8 cellular contexts compared by ENCODE assay signal in genomic region chr6:151284431-151285060, GRCh38. TPM values are rescaled to one million over a fixed set of nuclear protein-coding genes. Genes with fewer than 3 reads are reported as not detected.
DNase-seq lines count a peak whose midpoint lies in the region; ATAC-seq and TF ChIP-seq lines count a peak whose summit lies in the region.

No MANE protein-coding gene starts in this region.

- peaks cover 6% of the 10 kb centered on the region for H3K27me3 Mint-ChIP-seq in activated B cell treated with CpG ODN at 0.5 μM for 24 hours
- peaks cover 3% of the 10 kb centered on the region for H3K27me3 Mint-ChIP-seq in nephron progenitor cell (ENCODE audit: low read depth, poor library complexity)

- H3K36me3 ChIP-seq in effector memory CD4-positive, alpha-beta T cell (ENCODE audit: control insufficient read depth, insufficient read depth, low read length): no peaks in the 10 kb centered on the region

- POLR2A ChIA-PET in activated B cell treated with CpG ODN at 0.5 μM for 24 hours (lab: Charles Lee): no interaction called here

- in situ Hi-C loops in GM13977 (cut with MboI; ENCODE audit: low pct_unique_long_range_greater_than_20kb, low sequenced_read_pairs, unreplicated experiment): no loop called here

- CTCF ChIA-PET in activated B cell treated with CpG ODN at 0.5 μM for 24 hours (lab: Charles Lee): interaction anchor here (1.5 kb wide), 1 partner anchor 40 kb away, joined by 5 read pairs; no protein-coding TSS in a partner anchor

- no peak for TF ChIP-seq CTCF in GM13977 (IDR thresholded peaks at IDR 0.05; ENCODE audit: extremely low read depth, insufficient read depth, missing control alignments)
- no peak for TF ChIP-seq CTCF in activated B cell treated with CpG ODN at 0.5 μM for 24 hours (IDR thresholded peaks at IDR 0.05)
- TF ChIP-seq CTCF in nephron progenitor cell (IDR thresholded peaks at IDR 0.05): no peak

- intact Hi-C loops in activated B cell treated with CpG ODN at 0.5 μM for 24 hours (cut with micrococcal nuclease): no loop called here

- no peak overlapping the region for H3K4me3 ChIP-seq in effector memory CD4-positive, alpha-beta T cell (ENCODE audit: insufficient read depth, low read depth, low read length, poor library complexity, severe bottlenecking)

- H3K9me3 ChIP-seq in effector memory CD4-positive, alpha-beta T cell (ENCODE audit: control insufficient read depth, low read length): no peaks in the 10 kb centered on the region

- H3K4me1 Mint-ChIP-seq in activated B cell treated with CpG ODN at 0.5 μM for 24 hours (peaks cover 15% of the 10 kb centered on the region), nephron progenitor cell (peaks cover 53% of the 10 kb centered on the region)

- H3K4me3 Mint-ChIP-seq in activated B cell treated with CpG ODN at 0.5 μM for 24 hours (peak overlapping the region; percentile 74), nephron progenitor cell (no peak overlapping the region)

- DNase-seq in GM13977 (ENCODE audit: low spot score): peak; percentile 45
- DNase-seq in activated B cell treated with CpG ODN at 0.5 μM for 24 hours: no peak
- no peak for DNase-seq in nephron progenitor cell
- no peak for DNase-seq in SHP77 treated with DMSO at 0.1 percent for 48 hours (lab: John Stamatoyannopoulos, UW)
- no peak for DNase-seq in effector memory CD4-positive, alpha-beta T cell
- no peak for DNase-seq in NCI-H748 (lab: John Stamatoyannopoulos, UW; ENCODE audit: unreplicated experiment)
- no peak for DNase-seq in glomerular visceral epithelial cell (ENCODE audit: extremely low spot score)

- no peak overlapping the region for H3K27ac ChIP-seq in effector memory CD4-positive, alpha-beta T cell (ENCODE audit: insufficient read depth, low read length, poor library complexity, severe bottlenecking)

- H3K27ac Mint-ChIP-seq in activated B cell treated with CpG ODN at 0.5 μM for 24 hours: no peak overlapping the region
- peak overlapping the region; percentile 20 for H3K27ac Mint-ChIP-seq in nephron progenitor cell

- no peaks in the 10 kb centered on the region for H3K36me3 Mint-ChIP-seq in activated B cell treated with CpG ODN at 0.5 μM for 24 hours (ENCODE audit: low read depth)
- peaks cover 37% of the 10 kb centered on the region for H3K36me3 Mint-ChIP-seq in nephron progenitor cell (ENCODE audit: low read depth)

- H3K9me3 Mint-ChIP-seq in activated B cell treated with CpG ODN at 0.5 μM for 24 hours (no peaks in the 10 kb centered on the region), nephron progenitor cell (peaks cover 4% of the 10 kb centered on the region)

- H3K27me3 ChIP-seq in effector memory CD4-positive, alpha-beta T cell (replicated peaks; ENCODE audit: control insufficient read depth, insufficient read depth, low read length, poor library complexity, severe bottlenecking): peaks cover 5% of the 10 kb centered on the region

- H3K4me1 ChIP-seq in effector memory CD4-positive, alpha-beta T cell (ENCODE audit: control insufficient read depth, insufficient read depth, low read length, poor library complexity, severe bottlenecking): no peaks in the 10 kb centered on the region

- peak; percentile 54 for ATAC-seq in GM21447 (IDR thresholded peaks at IDR 0.05; ENCODE audit: unreplicated experiment)
- ATAC-seq in activated B cell treated with CpG ODN at 0.5 μM for 24 hours (ENCODE audit: low read depth): no peak

RNA-seq across cellular contexts. Expression of gene AKAP12, which starts 44.8 kb away (rescaled TPM):
- total RNA-seq in activated B cell treated with CpG ODN at 0.5 μM for 24 hours: 0.29 and 0.69 TPM in 2 replicates
